ENCODE assay signal across 19 cellular contexts in genomic region chr5:78809444-78809843, GRCh38.
DNase-seq lines count a peak whose midpoint lies in the region; ATAC-seq, FAIRE-seq and TF ChIP-seq lines count a peak whose summit lies in the region.
"Had no signal": no experiment of that assay in that cellular context is flagged by ENCODE, and none has a peak within 500 bp of the region (broad histone marks: within the 10 kb centered on the region; RNA-seq: fewer than 3 reads in every experiment).

No MANE protein-coding gene starts in this region.

- intact Hi-C loops in left ventricle myocardium superior (cut with micrococcal nuclease) = no loop called here
- intact Hi-C loops in gastrocnemius medialis (cut with DNase I; ENCODE audit: low total_unique reads) = no loop called here

- no peaks in the 10 kb centered on the region for H3K9me3 ChIP-seq in gastrocnemius medialis
- H3K9me3 ChIP-seq: breast epithelium, spleen had no signal

- no peak for TF ChIP-seq CTCF in gastrocnemius medialis (IDR thresholded peaks at IDR 0.05 in 4 of 5, conservative IDR thresholded peaks at IDR 0.05 in 1 of 5)
- no peak for TF ChIP-seq CTCF in GM10266 (IDR thresholded peaks at IDR 0.05; ENCODE audit: control insufficient read depth, insufficient read depth, low read depth, missing control alignments)

- ATAC-seq in left ventricle myocardium superior (peak; percentile 49), gastrocnemius medialis (peak; percentile 35 to 41), HG03196 (IDR thresholded peaks at IDR 0.05; ENCODE audit: unreplicated experiment) (no peak)

- no peaks in the 10 kb centered on the region for H3K36me3 ChIP-seq in gastrocnemius medialis
- H3K36me3 ChIP-seq: breast epithelium had no signal

- FAIRE-seq in RCC 7860 (lab: Jason Lieb, UNC) = no peak

- no peak for TF ChIP-seq POLR2A in gastrocnemius medialis (IDR thresholded peaks at IDR 0.05)

- in situ Hi-C loops in gastrocnemius medialis (cut with MboI; ENCODE audit: low sequenced_read_pairs in 4 of 4) = no loop called here

- peak; percentile 31 for DNase-seq in LHCN-M2 (ENCODE audit: low read depth)
- DNase-seq in RCC 7860 (ENCODE audit: low spot score) = peak; percentile 12
- DNase-seq in left ventricle myocardium superior = peak; percentile 38
- DNase-seq in gastrocnemius medialis = no peak
- no peak for DNase-seq in GOT3 (lab: John Stamatoyannopoulos, UW)
- no peak for DNase-seq in GM10266 (ENCODE audit: extremely low spot score)
- DNase-seq: activated CD4-positive, alpha-beta T cell treated with anti-CD3 and anti-CD28 coated beads, Interleukin-2, amount 10 ng/mL, durations not matched to agents 24 days and 14 days; activated naive CD4-positive, alpha-beta T cell treated with anti-CD3 and anti-CD28 coated beads, Interleukin-2, amount 10 ng/mL, durations not matched to agents 7 days and 5 days; DMS153; dorsolateral prefrontal cortex; head of caudate nucleus; HFFc6; KG1; NCI-H2227 treated with DMSO at 0.1 percent for 48 hours; nucleus accumbens; spleen; stimulated activated naive CD4-positive, alpha-beta T cell had no signal

- no peaks in the 10 kb centered on the region for H3K27me3 ChIP-seq in gastrocnemius medialis
- H3K27me3 ChIP-seq: breast epithelium, dorsolateral prefrontal cortex, spleen had no signal

- H3K4me1 ChIP-seq in gastrocnemius medialis = peaks cover 4% of the 10 kb centered on the region in 2 donors
- H3K4me1 ChIP-seq: breast epithelium, spleen had no signal

- no peak overlapping the region for H3K27ac ChIP-seq in gastrocnemius medialis
- H3K27ac ChIP-seq: breast epithelium, spleen had no signal

- no peak overlapping the region for H3K4me3 ChIP-seq in gastrocnemius medialis
- H3K4me3 ChIP-seq: breast epithelium, dorsolateral prefrontal cortex, spleen had no signal

Comparison
In these comparisons a context has a peak if more than half of its experiments do, and no peak if none do; other contexts are left out.
1. DNase-seq: peak in LHCN-M2 (single experiment), RCC 7860 (single experiment) and left ventricle myocardium superior (single experiment); none in gastrocnemius medialis (0 of 2), GOT3 (single experiment) and GM10266 (single experiment).